ENCODE assay signal across 1 cellular context in the genomic region with DNA sequence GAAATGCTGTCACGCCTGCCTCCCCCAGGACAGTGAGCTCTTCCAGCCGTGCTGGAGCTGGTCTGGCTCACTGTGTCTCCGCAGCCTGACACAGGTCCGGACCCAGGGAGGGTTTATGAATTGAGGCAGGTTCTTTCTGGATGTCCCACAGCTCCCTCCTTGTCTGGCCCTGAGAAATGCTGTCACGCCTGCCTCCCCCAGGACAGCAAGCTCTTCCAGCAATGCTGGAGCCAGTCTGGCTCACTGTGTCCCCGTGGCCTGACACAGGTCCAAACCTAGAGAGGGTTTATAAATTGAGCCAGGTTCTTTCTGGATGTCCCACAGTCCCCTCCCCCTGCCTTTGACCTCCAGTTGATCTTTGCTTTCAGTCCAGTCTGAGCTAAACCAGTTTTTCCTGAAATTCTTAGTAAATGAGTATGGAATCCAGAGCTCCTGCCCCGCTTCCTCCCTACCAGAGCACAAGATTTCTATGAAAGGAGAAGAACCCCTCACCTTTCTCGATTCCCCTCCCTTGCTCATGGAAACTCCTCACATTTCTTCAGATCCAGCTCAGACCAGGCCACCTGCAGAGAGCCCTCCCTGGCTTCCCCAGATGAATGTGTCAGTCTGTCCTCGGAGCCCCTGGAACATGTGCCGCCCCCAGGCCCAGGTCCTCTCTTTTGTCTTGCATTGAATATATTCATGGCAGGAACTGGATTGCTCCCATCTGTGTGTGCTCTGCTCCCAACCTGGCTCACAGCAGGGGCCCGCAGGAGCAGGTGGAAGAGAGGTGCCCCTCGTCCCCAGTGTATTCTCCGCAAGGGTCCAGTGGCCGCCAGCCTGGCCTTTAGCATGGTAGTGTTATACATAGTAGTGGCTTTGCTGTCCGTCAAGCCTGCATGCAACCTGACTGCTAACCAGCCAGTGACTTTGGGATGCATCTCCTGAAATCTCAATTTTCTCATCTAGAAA.
TF ChIP-seq lines count a peak whose summit lies in the region.

No MANE protein-coding gene starts in this region.

TF ChIP-seq in H1, 55 proteins besides CTCF, POLR2A, EP300 and RAD21:
- TF ChIP-seq, protein P1, sequence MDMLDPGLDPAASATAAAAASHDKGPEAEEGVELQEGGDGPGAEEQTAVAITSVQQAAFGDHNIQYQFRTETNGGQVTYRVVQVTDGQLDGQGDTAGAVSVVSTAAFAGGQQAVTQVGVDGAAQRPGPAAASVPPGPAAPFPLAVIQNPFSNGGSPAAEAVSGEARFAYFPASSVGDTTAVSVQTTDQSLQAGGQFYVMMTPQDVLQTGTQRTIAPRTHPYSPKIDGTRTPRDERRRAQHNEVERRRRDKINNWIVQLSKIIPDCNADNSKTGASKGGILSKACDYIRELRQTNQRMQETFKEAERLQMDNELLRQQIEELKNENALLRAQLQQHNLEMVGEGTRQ (IDR thresholded peaks at IDR 0.05; ENCODE audit: low read length) = no peak
- TF ChIP-seq TAF1 (IDR thresholded peaks at IDR 0.05; ENCODE audit: low read depth, low read length) (no peak), RXRA (IDR thresholded peaks at IDR 0.05; ENCODE audit: insufficient read depth, low read depth, low read length) (peak; percentile 88; the same call in 1 of the 2 replicates), BACH1 (IDR thresholded peaks at IDR 0.05; ENCODE audit: low read length) (no peak), SIN3A (conservative IDR thresholded peaks at IDR 0.05 in 1 of 2, IDR thresholded peaks at IDR 0.05 in 1 of 2; ENCODE audit: low read depth in 1 of 2, low read length in 2 of 2) (no peak), SP1 (IDR thresholded peaks at IDR 0.05; ENCODE audit: low read depth, low read length) (peak; percentile 87), CBX5 (IDR thresholded peaks at IDR 0.05; ENCODE audit: low read depth, low read length) (no peak), SP4 (IDR thresholded peaks at IDR 0.05; ENCODE audit: low read length) (no peak), SIRT6 (IDR thresholded peaks at IDR 0.05; ENCODE audit: low read length) (no peak), JUN (IDR thresholded peaks at IDR 0.05; ENCODE audit: low read depth, low read length) (no peak), HDAC6 (IDR thresholded peaks at IDR 0.05; ENCODE audit: low read depth, low read length) (no peak), TAF7 (optimal IDR thresholded peaks at IDR 0.05; ENCODE audit: borderline replicate concordance, low read depth, low read length) (no peak)
- TF ChIP-seq, protein P2, sequence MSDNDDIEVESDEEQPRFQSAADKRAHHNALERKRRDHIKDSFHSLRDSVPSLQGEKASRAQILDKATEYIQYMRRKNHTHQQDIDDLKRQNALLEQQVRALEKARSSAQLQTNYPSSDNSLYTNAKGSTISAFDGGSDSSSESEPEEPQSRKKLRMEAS (IDR thresholded peaks at IDR 0.05) = 0 out of 2 replicates have a peak, but pooled peaks have one; percentile 15
